In genomic region chr16:49836668-49837067, GRCh38 we compare ENCODE assay signal across 15 cellular contexts. TPM values are rescaled to one million over a fixed set of nuclear protein-coding genes. Genes with fewer than 3 reads are reported as not detected.
DNase-seq lines count a peak whose midpoint lies in the region; TF ChIP-seq lines count a peak whose summit lies in the region.
"Had no signal": no experiment of that assay in that cellular context is flagged by ENCODE, and none has a peak within 500 bp of the region (broad histone marks: within the 10 kb centered on the region; RNA-seq: fewer than 3 reads in every experiment).

No MANE protein-coding gene starts in this region.

- in situ Hi-C loops in transverse colon (cut with MboI; ENCODE audit: low pct_ligation_motif_present in 1 of 4, low pct_unique_long_range_greater_than_20kb in 1 of 4, low sequenced_read_pairs in 3 of 4) = no loop called here

- 20% methylated on average over 1 of the region's 5 CpGs for WGBS in esophagus muscularis mucosa
- WGBS in trophoblast cell (ENCODE audit: extremely low coverage, insufficient coverage, insufficient read length) = no CpG with 5 or more reads among the region's 5 CpGs
- WGBS in transverse colon (ENCODE audit: low coverage in 1 of 2), 2 donors = 81% methylated on average over 5 of the region's 5 CpGs; no CpG with 5 or more reads in 1 of the 2 donors
- WGBS in mesendoderm (ENCODE audit: extremely low coverage, insufficient coverage, low lambda C conversion rate) = no CpG with 5 or more reads among the region's 5 CpGs

- H3K36me3 Mint-ChIP-seq in HFFc6 (ENCODE audit: low read depth) = no peaks in the 10 kb centered on the region
- no peaks in the 10 kb centered on the region for H3K36me3 Mint-ChIP-seq in activated CD4-positive, alpha-beta memory T cell treated with anti-CD3 and anti-CD28 coated beads for 36 hours
- H3K36me3 Mint-ChIP-seq: stimulated activated effector memory CD8-positive, alpha-beta T cell treated with anti-CD3 and anti-CD28 coated beads, Interleukin-12 subunit alpha, Interleukin-12 subunit beta, amount 100 ng/mL, for 72 hours had no signal

- no peak overlapping the region for H3K23ac ChIP-seq in trophoblast cell (ENCODE audit: low read length)
- H3K23ac ChIP-seq in mesendoderm (ENCODE audit: low read length) = no peak overlapping the region

- H3K4me1 Mint-ChIP-seq in HFFc6 (ENCODE audit: low read depth) = no peaks in the 10 kb centered on the region
- no peaks in the 10 kb centered on the region for H3K4me1 Mint-ChIP-seq in activated CD4-positive, alpha-beta memory T cell treated with anti-CD3 and anti-CD28 coated beads for 36 hours (ENCODE audit: low read depth)
- H3K4me1 Mint-ChIP-seq: stimulated activated effector memory CD8-positive, alpha-beta T cell treated with anti-CD3 and anti-CD28 coated beads, Interleukin-12 subunit alpha, Interleukin-12 subunit beta, amount 100 ng/mL, for 72 hours had no signal

- no peaks in the 10 kb centered on the region for H3K9me3 Mint-ChIP-seq in HFFc6
- no peaks in the 10 kb centered on the region for H3K9me3 Mint-ChIP-seq in activated CD4-positive, alpha-beta memory T cell treated with anti-CD3 and anti-CD28 coated beads for 36 hours
- H3K9me3 Mint-ChIP-seq: stimulated activated effector memory CD8-positive, alpha-beta T cell treated with anti-CD3 and anti-CD28 coated beads, Interleukin-12 subunit alpha, Interleukin-12 subunit beta, amount 100 ng/mL, for 72 hours had no signal

- no peak overlapping the region for H3K56ac ChIP-seq in mesendoderm (ENCODE audit: low read length)

- DNase-seq in WERI-Rb-1 (no peak), esophagus muscularis mucosa (ENCODE audit: extremely low spot score) (no peak), trophoblast cell (no peak), transverse colon (no peak), HFFc6 (no peak), mesendoderm (no peak)
- DNase-seq in activated CD4-positive, alpha-beta memory T cell treated with anti-CD3 and anti-CD28 coated beads for 36 hours = no peak
- DNase-seq: activated CD4-positive, alpha-beta T cell treated with anti-CD3 and anti-CD28 coated beads, Interleukin-2, amount 50 U/mL, for 1 hour; activated naive CD4-positive, alpha-beta T cell treated with anti-CD3 and anti-CD28 coated beads, Interleukin-2, amount 50 U/mL, for 16 hours; AML-193; Caco-2; colonic mucosa; NCI-H1436 treated with DMSO at 0.1 percent for 48 hours; SW 1271 had no signal

- TF ChIP-seq POLR2A in esophagus muscularis mucosa (IDR thresholded peaks at IDR 0.05; ENCODE audit: low read depth) (no peak), transverse colon (IDR thresholded peaks at IDR 0.05) (no peak)

- H3K4me3 ChIP-seq in WERI-Rb-1 (ENCODE audit: low read depth, low read length) = no peak overlapping the region
- H3K4me3 ChIP-seq in esophagus muscularis mucosa = no peak overlapping the region
- H3K4me3 ChIP-seq in trophoblast cell (ENCODE audit: low read depth, low read length) = no peak overlapping the region
- no peak overlapping the region for H3K4me3 ChIP-seq in transverse colon
- H3K4me3 ChIP-seq in mesendoderm (ENCODE audit: low read length) = no peak overlapping the region
- H3K4me3 ChIP-seq: colonic mucosa had no signal

- no peak overlapping the region for H4K12ac ChIP-seq in trophoblast cell (ENCODE audit: low read depth, low read length)

- H4K5ac ChIP-seq in mesendoderm (ENCODE audit: low read length) = no peak overlapping the region

- no peak overlapping the region for H4K8ac ChIP-seq in trophoblast cell (ENCODE audit: low read depth, low read length)
- H4K8ac ChIP-seq in mesendoderm (ENCODE audit: low read depth, low read length) = no peak overlapping the region

- H3K18ac ChIP-seq in trophoblast cell (ENCODE audit: low read length) = no peak overlapping the region
- H3K18ac ChIP-seq in mesendoderm (ENCODE audit: low read length) = no peak overlapping the region

- H3K36me3 ChIP-seq in WERI-Rb-1 (no peaks in the 10 kb centered on the region), esophagus muscularis mucosa (no peaks in the 10 kb centered on the region), trophoblast cell (ENCODE audit: control insufficient read depth in 1 of 2, insufficient read depth in 2 of 2, low read length in 2 of 2) (no peaks in the 10 kb centered on the region), transverse colon (no peaks in the 10 kb centered on the region), mesendoderm (ENCODE audit: control insufficient read depth, insufficient read depth, low read length) (no peaks in the 10 kb centered on the region)
- H3K36me3 ChIP-seq: colonic mucosa had no signal

- peak overlapping the region; percentile 6 for H2BK12ac ChIP-seq in trophoblast cell (ENCODE audit: low read length)

- CTCF ChIA-PET in activated CD4-positive, alpha-beta memory T cell treated with anti-CD3 and anti-CD28 coated beads for 36 hours (lab: Charles Lee) = interaction anchor here (1.4 kb wide), 1 partner anchor 21 kb away, joined by 3 read pairs; no protein-coding TSS in a partner anchor

- H3K79me2 ChIP-seq in trophoblast cell (ENCODE audit: control insufficient read depth, insufficient read depth, low read length, poor library complexity) (peaks cover 14% of the 10 kb centered on the region), mesendoderm (ENCODE audit: control insufficient read depth, insufficient read depth, low read length) (peaks cover 49% of the 10 kb centered on the region)

- no peak overlapping the region for H3K27ac Mint-ChIP-seq in HFFc6
- no peak overlapping the region for H3K27ac Mint-ChIP-seq in activated CD4-positive, alpha-beta memory T cell treated with anti-CD3 and anti-CD28 coated beads for 36 hours
- H3K27ac Mint-ChIP-seq: stimulated activated effector memory CD8-positive, alpha-beta T cell treated with anti-CD3 and anti-CD28 coated beads, Interleukin-12 subunit alpha, Interleukin-12 subunit beta, amount 100 ng/mL, for 72 hours had no signal

- H2AK5ac ChIP-seq in trophoblast cell (ENCODE audit: low read length) (no peak overlapping the region), mesendoderm (ENCODE audit: low read length) (no peak overlapping the region)

- no peak for TF ChIP-seq EP300 in esophagus muscularis mucosa (IDR thresholded peaks at IDR 0.05)
- TF ChIP-seq EP300 in transverse colon (IDR thresholded peaks at IDR 0.05; ENCODE audit: low read depth) = no peak

- peaks cover 63 to 84% (median 82%) of the 10 kb centered on the region in 4 donors for H3K4me1 ChIP-seq in esophagus muscularis mucosa
- peaks cover 35 to 40% of the 10 kb centered on the region in 2 experiments for H3K4me1 ChIP-seq in trophoblast cell (ENCODE audit: control insufficient read depth in 1 of 2, insufficient read depth in 2 of 2, low read length in 2 of 2)
- H3K4me1 ChIP-seq in transverse colon = peaks cover 24 to 63% (median 35%) of the 10 kb centered on the region in 4 donors
- H3K4me1 ChIP-seq in mesendoderm (ENCODE audit: control insufficient read depth, low read depth, low read length) = peaks cover 20% of the 10 kb centered on the region
- H3K4me1 ChIP-seq: Caco-2, colonic mucosa had no signal

- H3K79me1 ChIP-seq in trophoblast cell (ENCODE audit: low read length) (peaks cover 11% of the 10 kb centered on the region), mesendoderm (ENCODE audit: low read length) (peaks cover 21% of the 10 kb centered on the region)

- H2BK120ac ChIP-seq in trophoblast cell (ENCODE audit: insufficient read depth, low read length, poor library complexity) (no peak overlapping the region), mesendoderm (ENCODE audit: low read depth, low read length) (no peak overlapping the region)

- H2BK5ac ChIP-seq in trophoblast cell (ENCODE audit: low read depth, low read length, poor library complexity) (no peak overlapping the region), mesendoderm (ENCODE audit: low read length) (no peak overlapping the region)

- H3K4ac ChIP-seq in trophoblast cell (ENCODE audit: low read depth, low read length) = no peak overlapping the region
- no peak overlapping the region for H3K4ac ChIP-seq in mesendoderm (ENCODE audit: low read depth, low read length)

- no peak overlapping the region for H2AFZ ChIP-seq in trophoblast cell (ENCODE audit: insufficient read depth, low read length, poor library complexity)

- TF ChIP-seq CTCF in WERI-Rb-1 (IDR thresholded peaks at IDR 0.05; ENCODE audit: low read depth, low read length) (no peak), esophagus muscularis mucosa (IDR thresholded peaks at IDR 0.05) (no peak), transverse colon (IDR thresholded peaks at IDR 0.05) (no peak), HFFc6 (IDR thresholded peaks at IDR 0.05) (no peak)

- H3K4me2 ChIP-seq in trophoblast cell (ENCODE audit: low read length) = no peak overlapping the region
- H3K4me2 ChIP-seq in mesendoderm (ENCODE audit: low read length) = no peak overlapping the region

- POLR2A ChIA-PET in activated CD4-positive, alpha-beta memory T cell treated with anti-CD3 and anti-CD28 coated beads for 36 hours (lab: Charles Lee) = no interaction called here

- H3K27ac ChIP-seq in WERI-Rb-1 (peak overlapping the region; percentile 94), esophagus muscularis mucosa (replicated peaks in 1 of 4) (peak overlapping the region; percentile 83 to 92 (median 92)), trophoblast cell (ENCODE audit: low read depth, low read length) (no peak overlapping the region), transverse colon (peak overlapping the region; percentile 59 to 81 (median 75)), mesendoderm (ENCODE audit: low read depth, low read length) (no peak overlapping the region)
- H3K27ac ChIP-seq: colonic mucosa had no signal

- intact Hi-C loops in esophagus muscularis mucosa (cut with DNase I) = no loop called here
- intact Hi-C loops in transverse colon (cut with DNase I; ENCODE audit: low total_unique reads) = no loop called here
- intact Hi-C loops in activated CD4-positive, alpha-beta memory T cell treated with anti-CD3 and anti-CD28 coated beads for 36 hours (cut with micrococcal nuclease) = no loop called here

- H3K4me3 Mint-ChIP-seq in HFFc6 = no peak overlapping the region
- no peak overlapping the region for H3K4me3 Mint-ChIP-seq in activated CD4-positive, alpha-beta memory T cell treated with anti-CD3 and anti-CD28 coated beads for 36 hours
- H3K4me3 Mint-ChIP-seq: stimulated activated effector memory CD8-positive, alpha-beta T cell treated with anti-CD3 and anti-CD28 coated beads, Interleukin-12 subunit alpha, Interleukin-12 subunit beta, amount 100 ng/mL, for 72 hours had no signal

- H3K9ac ChIP-seq in trophoblast cell (ENCODE audit: low read length) (no peak overlapping the region), mesendoderm (ENCODE audit: low read length) (no peak overlapping the region)

- H3K27me3 ChIP-seq in WERI-Rb-1 (ENCODE audit: insufficient read depth, low read depth, severe bottlenecking) (no peaks in the 10 kb centered on the region), esophagus muscularis mucosa (peaks cover 0 to 6% (median 0%) of the 10 kb centered on the region in 4 donors), trophoblast cell (ENCODE audit: insufficient read depth, low read length) (no peaks in the 10 kb centered on the region), transverse colon (peaks cover 13% of the 10 kb centered on the region), mesendoderm (ENCODE audit: insufficient read depth, low read length, poor library complexity) (no peaks in the 10 kb centered on the region)

- H3K9me3 ChIP-seq in WERI-Rb-1 (ENCODE audit: severe bottlenecking) (no peaks in the 10 kb centered on the region), esophagus muscularis mucosa (no peaks in the 10 kb centered on the region), trophoblast cell (ENCODE audit: insufficient read depth, low read depth, low read length) (no peaks in the 10 kb centered on the region), transverse colon (no peaks in the 10 kb centered on the region)
- H3K9me3 ChIP-seq: Caco-2, colonic mucosa had no signal

- no peak overlapping the region for H3K14ac ChIP-seq in trophoblast cell (ENCODE audit: low read length)

- no peak overlapping the region for H2BK15ac ChIP-seq in mesendoderm (replicated peaks; ENCODE audit: low read depth)

- H4K91ac ChIP-seq in trophoblast cell (ENCODE audit: low read depth, low read length) = no peak overlapping the region

- peaks cover 41% of the 10 kb centered on the region for H3K27me3 Mint-ChIP-seq in HFFc6 (ENCODE audit: insufficient read depth)
- H3K27me3 Mint-ChIP-seq in activated CD4-positive, alpha-beta memory T cell treated with anti-CD3 and anti-CD28 coated beads for 36 hours = peaks cover 22% of the 10 kb centered on the region

RNA-seq across cellular contexts. Expression of gene ZNF423, which starts 19.2 kb away (rescaled TPM):
- total RNA-seq in esophagus muscularis mucosa = 10 to 100 TPM in 2 of 4 donors, 1 to 10 TPM in 2; 8.7 to 22.5 (median 10.3) TPM
- 9.7 and 10.6 TPM in 2 replicates for polyA plus RNA-seq in trophoblast cell (2013)
- 10 to 100 TPM in 1 of 4 donors, 1 to 10 TPM in 3; 4.9 to 13.1 (median 7.2) TPM for total RNA-seq in transverse colon
- not detected for total RNA-seq in HFFc6 (2021; fragmentation: NEBNext Ultra II Directional; extraction: Animal tissue kit (Norgen Biotek cat#: 25700))
- polyA plus RNA-seq in mesendoderm (2013, experiment 1 of 2) = 26.3 TPM
- 27.6 TPM for polyA plus RNA-seq in mesendoderm (2013, experiment 2 of 2)
- total RNA-seq in activated CD4-positive, alpha-beta memory T cell treated with anti-CD3 and anti-CD28 coated beads for 36 hours = not detected

Comparison
In these comparisons a context has a peak if more than half of its experiments do, and no peak if none do; other contexts are left out.
1. H3K27ac ChIP-seq: peak in WERI-Rb-1 (single experiment), esophagus muscularis mucosa (4 of 4) and transverse colon (4 of 4); none in trophoblast cell (single experiment) and mesendoderm (single experiment).
2. RNA of gene ZNF423, which starts 19.2 kb away (total RNA-seq): 8.7 to 22.5 TPM in esophagus muscularis mucosa and 4.9 to 13.1 TPM in transverse colon; not detected in activated CD4-positive, alpha-beta memory T cell treated with anti-CD3 and anti-CD28 coated beads for 36 hours and not detected in HFFc6; every median in the first group is over 4 times any median in the second.